ENCODE assay signal across 8 cellular contexts in the genomic region with DNA sequence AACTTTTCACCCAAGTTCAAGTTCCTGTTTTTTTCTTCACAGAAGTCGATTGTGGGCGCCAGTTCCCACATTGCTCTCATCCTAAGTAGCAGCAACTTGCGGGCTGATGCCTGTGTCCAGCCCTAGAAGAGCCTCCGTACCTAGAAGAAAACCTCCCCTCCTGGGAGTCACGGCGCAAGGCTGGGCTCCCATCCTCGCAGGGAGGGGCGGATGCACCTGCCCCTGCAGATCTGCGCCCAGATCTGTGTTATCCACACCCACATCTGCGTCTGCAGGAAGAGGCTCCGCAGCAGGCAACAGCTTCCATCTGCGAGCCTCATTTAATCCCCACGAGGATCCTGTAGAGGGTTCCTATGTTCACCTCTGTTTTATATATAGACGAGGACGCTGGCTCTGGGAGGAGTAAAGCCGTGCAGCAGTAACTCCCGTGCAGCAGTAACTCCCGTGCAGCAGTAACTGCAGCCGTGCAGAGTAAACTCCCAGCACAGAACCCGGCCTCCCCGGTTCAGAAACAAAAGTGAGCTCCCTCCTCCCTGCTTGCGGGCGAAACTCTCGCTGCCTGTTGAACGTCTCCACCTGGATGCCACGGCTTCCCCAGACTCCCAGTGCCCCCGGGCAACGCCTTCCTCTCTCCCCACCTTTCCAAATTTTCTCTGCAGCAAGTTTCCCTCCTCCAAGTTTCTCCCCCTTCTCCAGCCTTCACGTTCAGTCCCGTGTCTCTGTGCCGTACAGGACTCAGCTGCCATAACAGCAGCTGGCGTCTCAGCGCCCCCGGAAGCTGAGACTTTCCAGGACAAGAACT. TPM values are rescaled to one million over a fixed set of nuclear protein-coding genes. Genes with fewer than 3 reads are reported as not detected.
DNase-seq lines count a peak whose midpoint lies in the region; ATAC-seq and TF ChIP-seq lines count a peak whose summit lies in the region.

No MANE protein-coding gene starts in this region.

- H2AFZ ChIP-seq in osteoblast (ENCODE audit: low read length), result peak overlapping the region; percentile 76

- no peak overlapping the region for H3K27ac ChIP-seq in osteoblast (ENCODE audit: low read depth, low read length)

- H4K20me1 ChIP-seq in osteoblast (ENCODE audit: insufficient read depth, low read length), result no peaks in the 10 kb centered on the region

- no peaks in the 10 kb centered on the region for H3K4me1 ChIP-seq in osteoblast (ENCODE audit: insufficient read depth, low read length)

- no peaks in the 10 kb centered on the region for H3K79me2 ChIP-seq in osteoblast (ENCODE audit: insufficient read depth, low read length)

- TF ChIP-seq CTCF in choroid plexus epithelial cell (conservative IDR thresholded peaks at IDR 0.05; ENCODE audit: low read depth, low read length) (no peak), osteoblast (IDR thresholded peaks at IDR 0.05; ENCODE audit: extremely low read depth, low read depth, low read length) (no peak)

- H3K4me3 ChIP-seq in choroid plexus epithelial cell (ENCODE audit: low read depth, low read length) (peak overlapping the region; percentile 25), osteoblast (ENCODE audit: insufficient read depth, low read length) (peak overlapping the region; percentile 48)

- H3K27me3 ChIP-seq in osteoblast (ENCODE audit: insufficient read depth, low read length), result peaks cover 9% of the 10 kb centered on the region

- no peaks in the 10 kb centered on the region for H3K36me3 ChIP-seq in osteoblast (ENCODE audit: insufficient read depth, low read length)

- ATAC-seq in GM21515 (IDR thresholded peaks at IDR 0.05; ENCODE audit: unreplicated experiment), result no peak

- peak overlapping the region; percentile 64 for H3K4me2 ChIP-seq in osteoblast (ENCODE audit: insufficient read depth, low read length)

- DNase-seq in SIG-M5 treated with dmso at 0.1 percent for 504 hours (lab: John Stamatoyannopoulos, UW; ENCODE audit: unreplicated experiment), result peak; percentile 52
- DNase-seq in SIG-M5 (lab: John Stamatoyannopoulos, UW), result no peak
- DNase-seq in T-helper 2 cell, result peak in 3 of 5 experiments; percentile 19 to 72 (median 29)
- DNase-seq in choroid plexus epithelial cell (ENCODE audit: low read depth), result peak; percentile 4
- peak; percentile 65 for DNase-seq in osteoblast (ENCODE audit: insufficient read length, low spot score, missing footprints)
- DNase-seq in hippocampal formation (lab: John Stamatoyannopoulos, UW), result no peak
- DNase-seq in NCI-H2227 (lab: John Stamatoyannopoulos, UW; ENCODE audit: unreplicated experiment), result no peak

- H3K9me3 ChIP-seq in osteoblast (ENCODE audit: low read depth, low read length), result no peaks in the 10 kb centered on the region

RNA-seq across cellular contexts. Expression of a gene that starts 23.5 kb away (rescaled TPM):
- 0.29 and 0.36 TPM in 2 replicates for total RNA-seq in osteoblast

RNA-seq across cellular contexts. Expression of a gene that starts 27.1 kb away (rescaled TPM):
- total RNA-seq in osteoblast, result not detected in 2 replicates

RNA-seq across cellular contexts. Expression of a gene that starts 49.2 kb away (rescaled TPM):
- not detected in 2 replicates for total RNA-seq in osteoblast

Comparison
In these comparisons a context has a peak if more than half of its experiments do, and no peak if none do; other contexts are left out.
1. DNase-seq: peak in SIG-M5 treated with dmso at 0.1 percent for 504 hours (single experiment), T-helper 2 cell (3 of 5), choroid plexus epithelial cell (single experiment) and osteoblast (single experiment); none in SIG-M5 (single experiment), hippocampal formation (0 of 2) and NCI-H2227 (single experiment).